In genomic region chr18:48023334-48024008, GRCh38 we compare ENCODE assay signal across 1 cellular context.
TF ChIP-seq lines count a peak whose summit lies in the region.

No MANE protein-coding gene starts in this region.

TF ChIP-seq in HEK293, 187 proteins besides CTCF, POLR2A, EP300 and RAD21 (continued from another document and continues in another):
- TF ChIP-seq, protein P1, sequence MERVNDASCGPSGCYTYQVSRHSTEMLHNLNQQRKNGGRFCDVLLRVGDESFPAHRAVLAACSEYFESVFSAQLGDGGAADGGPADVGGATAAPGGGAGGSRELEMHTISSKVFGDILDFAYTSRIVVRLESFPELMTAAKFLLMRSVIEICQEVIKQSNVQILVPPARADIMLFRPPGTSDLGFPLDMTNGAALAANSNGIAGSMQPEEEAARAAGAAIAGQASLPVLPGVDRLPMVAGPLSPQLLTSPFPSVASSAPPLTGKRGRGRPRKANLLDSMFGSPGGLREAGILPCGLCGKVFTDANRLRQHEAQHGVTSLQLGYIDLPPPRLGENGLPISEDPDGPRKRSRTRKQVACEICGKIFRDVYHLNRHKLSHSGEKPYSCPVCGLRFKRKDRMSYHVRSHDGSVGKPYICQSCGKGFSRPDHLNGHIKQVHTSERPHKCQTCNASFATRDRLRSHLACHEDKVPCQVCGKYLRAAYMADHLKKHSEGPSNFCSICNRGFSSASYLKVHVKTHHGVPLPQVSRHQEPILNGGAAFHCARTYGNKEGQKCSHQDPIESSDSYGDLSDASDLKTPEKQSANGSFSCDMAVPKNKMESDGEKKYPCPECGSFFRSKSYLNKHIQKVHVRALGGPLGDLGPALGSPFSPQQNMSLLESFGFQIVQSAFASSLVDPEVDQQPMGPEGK (tag by site-specific recombination; IDR thresholded peaks at IDR 0.05), result 0 out of 2 replicates have a peak, but pooled peaks have one; percentile 11
- TF ChIP-seq ZNF785 (tag by site-specific recombination; IDR thresholded peaks at IDR 0.05) (no peak), PBX3 (CRISPR knock-in tag; IDR thresholded peaks at IDR 0.05) (no peak), ZNF133 (tag by site-specific recombination; IDR thresholded peaks at IDR 0.05) (no peak), KLF10 (tag by site-specific recombination; IDR thresholded peaks at IDR 0.05) (no peak), ZNF585B (tag by site-specific recombination; IDR thresholded peaks at IDR 0.05) (no peak), ZNF394 (tag by site-specific recombination; IDR thresholded peaks at IDR 0.05; ENCODE audit: borderline replicate concordance) (no peak), ZNF658 (tag by site-specific recombination; IDR thresholded peaks at IDR 0.05) (no peak), ZNF660 (tag by site-specific recombination; IDR thresholded peaks at IDR 0.05) (peak; percentile 52; the same call in 1 of the 2 replicates), ZNF10 (tag by site-specific recombination; IDR thresholded peaks at IDR 0.05) (no peak), ZNF473 (tag by site-specific recombination; IDR thresholded peaks at IDR 0.05) (no peak), ZBTB10 (tag by site-specific recombination; IDR thresholded peaks at IDR 0.05) (peak; percentile 74; the same call in 1 of the 2 replicates), ZNF560 (tag by site-specific recombination; IDR thresholded peaks at IDR 0.05; ENCODE audit: borderline replicate concordance) (no peak), BCL11B (tag by site-specific recombination; IDR thresholded peaks at IDR 0.05; ENCODE audit: low read depth) (no peak), ZBTB8A (tag by site-specific recombination; IDR thresholded peaks at IDR 0.05) (no peak; the same call in 1 of the 2 replicates), OVOL3 (tag by site-specific recombination; IDR thresholded peaks at IDR 0.05) (no peak), ZNF324 (tag by site-specific recombination; IDR thresholded peaks at IDR 0.05) (peak; percentile 49; the same call in 1 of the 2 replicates), ZNF837 (tag by site-specific recombination; IDR thresholded peaks at IDR 0.05) (no peak), ZNF266 (tag by site-specific recombination; IDR thresholded peaks at IDR 0.05; ENCODE audit: low read depth) (no peak), REST (tag by site-specific recombination; IDR thresholded peaks at IDR 0.05) (no peak), ZNF561 (tag by site-specific recombination; IDR thresholded peaks at IDR 0.05; ENCODE audit: borderline replicate concordance) (no peak), ZNF140 (tag by site-specific recombination; IDR thresholded peaks at IDR 0.05) (no peak), ZNF791 (tag by site-specific recombination; IDR thresholded peaks at IDR 0.05) (no peak), GLIS2 (tag by site-specific recombination; IDR thresholded peaks at IDR 0.05) (no peak), ZNF214 (tag by site-specific recombination; IDR thresholded peaks at IDR 0.05; ENCODE audit: borderline replicate concordance) (no peak), ZNF654 (tag by site-specific recombination; IDR thresholded peaks at IDR 0.05; ENCODE audit: low read depth) (peak; percentile 93), REPIN1 (tag by site-specific recombination; IDR thresholded peaks at IDR 0.05; ENCODE audit: low read depth) (no peak), ZNF174 (tag by site-specific recombination; IDR thresholded peaks at IDR 0.05) (0 out of 2 replicates have a peak, but pooled peaks have one; percentile 9), YY1 (tag by site-specific recombination; IDR thresholded peaks at IDR 0.05) (no peak), ZNF19 (tag by site-specific recombination; IDR thresholded peaks at IDR 0.05; ENCODE audit: low read depth) (no peak), ZNF221 (tag by site-specific recombination; IDR thresholded peaks at IDR 0.05; ENCODE audit: borderline replicate concordance) (no peak), EGR2 (tag by site-specific recombination; IDR thresholded peaks at IDR 0.05; ENCODE audit: low read depth) (no peak), SALL2 (tag by site-specific recombination; IDR thresholded peaks at IDR 0.05; ENCODE audit: borderline replicate concordance) (no peak), ZNF600 (tag by site-specific recombination; IDR thresholded peaks at IDR 0.05) (no peak), ZNF239 (tag by site-specific recombination; IDR thresholded peaks at IDR 0.05) (no peak), ZNF341 (tag by site-specific recombination; IDR thresholded peaks at IDR 0.05; ENCODE audit: low read depth) (no peak), ZNF155 (tag by site-specific recombination; IDR thresholded peaks at IDR 0.05) (no peak), ZNF571 (tag by site-specific recombination; IDR thresholded peaks at IDR 0.05) (no peak), PRDM1 (tag by site-specific recombination; IDR thresholded peaks at IDR 0.05) (peak; percentile 83), ZNF544 (tag by site-specific recombination; IDR thresholded peaks at IDR 0.05) (no peak), HOXA7 (CRISPR knock-in tag; IDR thresholded peaks at IDR 0.05; ENCODE audit: borderline replicate concordance) (no peak), GLIS1 (tag by site-specific recombination; IDR thresholded peaks at IDR 0.05) (no peak), ZNF169 (tag by site-specific recombination; IDR thresholded peaks at IDR 0.05) (no peak), ZNF610 (tag by site-specific recombination; IDR thresholded peaks at IDR 0.05; ENCODE audit: borderline replicate concordance) (no peak), ZNF302 (tag by site-specific recombination; IDR thresholded peaks at IDR 0.05; ENCODE audit: low read depth) (no peak), ZNF16 (tag by site-specific recombination; IDR thresholded peaks at IDR 0.05; ENCODE audit: low read depth) (no peak), ZNF529 (tag by site-specific recombination; IDR thresholded peaks at IDR 0.05; ENCODE audit: insufficient replicate concordance) (no peak), HOXC10 (CRISPR knock-in tag; IDR thresholded peaks at IDR 0.05) (no peak), ZNF26 (tag by site-specific recombination; IDR thresholded peaks at IDR 0.05) (no peak), ZNF558 (tag by site-specific recombination; IDR thresholded peaks at IDR 0.05) (peak; percentile 56; the same call in 1 of the 2 replicates), ZNF548 (tag by site-specific recombination; IDR thresholded peaks at IDR 0.05) (no peak)
- TF ChIP-seq, protein P2, sequence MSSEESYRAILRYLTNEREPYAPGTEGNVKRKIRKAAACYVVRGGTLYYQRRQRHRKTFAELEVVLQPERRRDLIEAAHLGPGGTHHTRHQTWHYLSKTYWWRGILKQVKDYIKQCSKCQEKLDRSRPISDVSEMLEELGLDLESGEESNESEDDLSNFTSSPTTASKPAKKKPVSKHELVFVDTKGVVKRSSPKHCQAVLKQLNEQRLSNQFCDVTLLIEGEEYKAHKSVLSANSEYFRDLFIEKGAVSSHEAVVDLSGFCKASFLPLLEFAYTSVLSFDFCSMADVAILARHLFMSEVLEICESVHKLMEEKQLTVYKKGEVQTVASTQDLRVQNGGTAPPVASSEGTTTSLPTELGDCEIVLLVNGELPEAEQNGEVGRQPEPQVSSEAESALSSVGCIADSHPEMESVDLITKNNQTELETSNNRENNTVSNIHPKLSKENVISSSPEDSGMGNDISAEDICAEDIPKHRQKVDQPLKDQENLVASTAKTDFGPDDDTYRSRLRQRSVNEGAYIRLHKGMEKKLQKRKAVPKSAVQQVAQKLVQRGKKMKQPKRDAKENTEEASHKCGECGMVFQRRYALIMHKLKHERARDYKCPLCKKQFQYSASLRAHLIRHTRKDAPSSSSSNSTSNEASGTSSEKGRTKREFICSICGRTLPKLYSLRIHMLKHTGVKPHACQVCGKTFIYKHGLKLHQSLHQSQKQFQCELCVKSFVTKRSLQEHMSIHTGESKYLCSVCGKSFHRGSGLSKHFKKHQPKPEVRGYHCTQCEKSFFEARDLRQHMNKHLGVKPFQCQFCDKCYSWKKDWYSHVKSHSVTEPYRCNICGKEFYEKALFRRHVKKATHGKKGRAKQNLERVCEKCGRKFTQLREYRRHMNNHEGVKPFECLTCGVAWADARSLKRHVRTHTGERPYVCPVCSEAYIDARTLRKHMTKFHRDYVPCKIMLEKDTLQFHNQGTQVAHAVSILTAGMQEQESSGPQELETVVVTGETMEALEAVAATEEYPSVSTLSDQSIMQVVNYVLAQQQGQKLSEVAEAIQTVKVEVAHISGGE (tag by site-specific recombination; conservative IDR thresholded peaks at IDR 0.05; ENCODE audit: low read depth), result no peak
- TF ChIP-seq, protein P3, sequence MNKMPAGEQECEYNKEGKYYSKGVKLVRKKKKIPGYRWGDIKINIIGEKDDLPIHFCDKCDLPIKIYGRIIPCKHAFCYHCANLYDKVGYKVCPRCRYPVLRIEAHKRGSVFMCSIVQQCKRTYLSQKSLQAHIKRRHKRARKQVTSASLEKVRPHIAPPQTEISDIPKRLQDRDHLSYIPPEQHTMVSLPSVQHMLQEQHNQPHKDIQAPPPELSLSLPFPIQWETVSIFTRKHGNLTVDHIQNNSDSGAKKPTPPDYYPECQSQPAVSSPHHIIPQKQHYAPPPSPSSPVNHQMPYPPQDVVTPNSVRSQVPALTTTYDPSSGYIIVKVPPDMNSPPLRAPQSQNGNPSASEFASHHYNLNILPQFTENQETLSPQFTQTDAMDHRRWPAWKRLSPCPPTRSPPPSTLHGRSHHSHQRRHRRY (tag by site-specific recombination; IDR thresholded peaks at IDR 0.05), result no peak
- TF ChIP-seq, protein P4, sequence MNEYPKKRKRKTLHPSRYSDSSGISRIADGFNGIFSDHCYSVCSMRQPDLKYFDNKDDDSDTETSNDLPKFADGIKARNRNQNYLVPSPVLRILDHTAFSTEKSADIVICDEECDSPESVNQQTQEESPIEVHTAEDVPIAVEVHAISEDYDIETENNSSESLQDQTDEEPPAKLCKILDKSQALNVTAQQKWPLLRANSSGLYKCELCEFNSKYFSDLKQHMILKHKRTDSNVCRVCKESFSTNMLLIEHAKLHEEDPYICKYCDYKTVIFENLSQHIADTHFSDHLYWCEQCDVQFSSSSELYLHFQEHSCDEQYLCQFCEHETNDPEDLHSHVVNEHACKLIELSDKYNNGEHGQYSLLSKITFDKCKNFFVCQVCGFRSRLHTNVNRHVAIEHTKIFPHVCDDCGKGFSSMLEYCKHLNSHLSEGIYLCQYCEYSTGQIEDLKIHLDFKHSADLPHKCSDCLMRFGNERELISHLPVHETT (tag by site-specific recombination; IDR thresholded peaks at IDR 0.05), result peak; percentile 77; the same call in 1 of the 2 replicates
